ENCODE assay signal across 14 cellular contexts in the genomic region with DNA sequence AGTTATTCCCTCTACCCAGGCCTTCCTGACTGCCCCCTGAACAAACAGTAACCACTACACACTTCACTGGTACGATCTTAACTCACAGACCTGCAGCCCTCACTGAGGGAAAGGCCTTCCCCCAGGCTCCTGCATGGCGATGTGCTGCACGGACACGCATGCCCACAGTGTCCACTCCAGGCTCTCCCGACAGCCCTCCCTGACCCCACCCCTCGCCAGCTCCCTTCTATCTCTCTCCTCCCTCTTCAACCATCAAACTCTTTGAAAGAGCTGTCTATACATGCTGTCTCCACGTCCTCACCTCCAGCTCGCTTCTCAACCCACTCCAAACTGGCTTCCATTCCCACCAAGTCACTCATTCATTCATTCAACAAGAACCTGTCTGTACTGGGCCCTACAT. TPM values are rescaled to one million over a fixed set of nuclear protein-coding genes. Genes with fewer than 3 reads are reported as not detected.
"Had no signal": no experiment of that assay in that cellular context is flagged by ENCODE, and none has a peak within 500 bp of the region (broad histone marks: within the 10 kb centered on the region; RNA-seq: fewer than 3 reads in every experiment).

No MANE protein-coding gene starts in this region.

- H3K9me3 Mint-ChIP-seq: activated CD4-positive, alpha-beta T cell treated with anti-CD3 and anti-CD28 coated beads, Interleukin-2, amount 10 ng/mL, durations not matched to agents 7 days and 5 days; activated naive CD4-positive, alpha-beta T cell treated with anti-CD3 and anti-CD28 coated beads, Interleukin-2, amount 50 U/mL, for 24 hours; activated T-cell treated with anti-CD3 and anti-CD28 coated beads, Interleukin-2, amount 50 U/mL, for 24 hours; naive B cell; neural progenitor cell; T-helper 2 cell treated with Interferon-gamma antibody and Interleukin-4, amounts not matched to agents 5 μg/mL and 100 μg/mL, for 36 hours had no signal

- H3K4me3 Mint-ChIP-seq: activated CD4-positive, alpha-beta T cell treated with anti-CD3 and anti-CD28 coated beads, Interleukin-2, amount 10 ng/mL, durations not matched to agents 7 days and 5 days; activated naive CD4-positive, alpha-beta T cell treated with anti-CD3 and anti-CD28 coated beads, Interleukin-2, amount 50 U/mL, for 24 hours; activated T-cell treated with anti-CD3 and anti-CD28 coated beads, Interleukin-2, amount 50 U/mL, for 24 hours; naive B cell; neural progenitor cell; T-helper 2 cell treated with Interferon-gamma antibody and Interleukin-4, amounts not matched to agents 5 μg/mL and 100 μg/mL, for 36 hours had no signal

- ATAC-seq: pancreas had no signal

- H3K36me3 Mint-ChIP-seq: activated naive CD4-positive, alpha-beta T cell treated with anti-CD3 and anti-CD28 coated beads, Interleukin-2, amount 50 U/mL, for 24 hours; naive B cell; neural progenitor cell had no signal

- DNase-seq: activated CD4-positive, alpha-beta T cell treated with anti-CD3 and anti-CD28 coated beads, Interleukin-2, amount 10 ng/mL, durations not matched to agents 7 days and 5 days; activated effector memory CD4-positive, alpha-beta T cell treated with Interleukin-2 at 50 U/mL for 16 hours; foreskin fibroblast; glutamatergic neuron; naive B cell; pancreas; stimulated activated CD4-positive, alpha-beta T cell treated with anti-CD3 and anti-CD28 coated beads, Interleukin-4, amount 100 ng/mL, for 24 hours; stimulated activated naive CD4-positive, alpha-beta T cell treated with Interleukin-2 at 50 U/mL for 16 hours; substantia nigra had no signal

- H3K27ac Mint-ChIP-seq: activated CD4-positive, alpha-beta T cell treated with anti-CD3 and anti-CD28 coated beads, Interleukin-2, amount 10 ng/mL, durations not matched to agents 7 days and 5 days; activated naive CD4-positive, alpha-beta T cell treated with anti-CD3 and anti-CD28 coated beads, Interleukin-2, amount 50 U/mL, for 24 hours; activated T-cell treated with anti-CD3 and anti-CD28 coated beads, Interleukin-2, amount 50 U/mL, for 24 hours; naive B cell; neural progenitor cell; T-helper 2 cell treated with Interferon-gamma antibody and Interleukin-4, amounts not matched to agents 5 μg/mL and 100 μg/mL, for 36 hours had no signal

RNA-seq across cellular contexts. Expression of a gene that starts 3.9 kb away (rescaled TPM):
- total RNA-seq: activated CD4-positive, alpha-beta T cell treated with anti-CD3 and anti-CD28 coated beads, Interleukin-2, amount 10 ng/mL, durations not matched to agents 7 days and 5 days; mononuclear cell had no signal
